ENCODE assay signal across 16 cellular contexts in genomic region chr17:77467513-77467912, GRCh38.
DNase-seq lines count a peak whose midpoint lies in the region; ATAC-seq and TF ChIP-seq lines count a peak whose summit lies in the region.
"Had no signal": no experiment of that assay in that cellular context is flagged by ENCODE, and none has a peak within 500 bp of the region (broad histone marks: within the 10 kb centered on the region; RNA-seq: fewer than 3 reads in every experiment).

No MANE protein-coding gene starts in this region.

- H3K27me3 Mint-ChIP-seq in GM23338 (ENCODE audit: insufficient read depth, low read depth, poor library complexity), result peaks cover 39% of the 10 kb centered on the region
- no peaks in the 10 kb centered on the region for H3K27me3 Mint-ChIP-seq in activated B cell treated with CpG ODN at 0.5 μM for 24 hours
- H3K27me3 Mint-ChIP-seq in progenitor cell of endocrine pancreas, result no peaks in the 10 kb centered on the region

- peaks cover 9% of the 10 kb centered on the region for H3K9me2 ChIP-seq in GM23338 (ENCODE audit: insufficient read depth)

- H3K27ac ChIP-seq in GM23338 (ENCODE audit: low read depth), result no peak overlapping the region
- H3K27ac ChIP-seq: right lobe of liver had no signal

- POLR2A ChIA-PET in activated B cell treated with CpG ODN at 0.5 μM for 24 hours (lab: Charles Lee), result interaction anchor here (2.4 to 13.6 kb wide), 2 partner anchors 24 to 38 kb away, joined by 34 to 831 read pairs; no protein-coding TSS in a partner anchor

- H3K4me1 Mint-ChIP-seq in GM23338, result peaks cover 79% of the 10 kb centered on the region
- H3K4me1 Mint-ChIP-seq in activated B cell treated with CpG ODN at 0.5 μM for 24 hours, result peaks cover 95% of the 10 kb centered on the region
- peaks cover 59% of the 10 kb centered on the region for H3K4me1 Mint-ChIP-seq in progenitor cell of endocrine pancreas (ENCODE audit: low read depth)

- ATAC-seq in GM23338 (no peak), activated B cell treated with CpG ODN at 0.5 μM for 24 hours (ENCODE audit: low read depth) (no peak), left cardiac atrium (no peak)
- ATAC-seq: right lobe of liver had no signal

- no peak for TF ChIP-seq CTCF in GM23338 (conservative IDR thresholded peaks at IDR 0.05; ENCODE audit: low read depth in 2 of 2)
- TF ChIP-seq CTCF in activated B cell treated with CpG ODN at 0.5 μM for 24 hours (IDR thresholded peaks at IDR 0.05), result no peak
- no peak for TF ChIP-seq CTCF in progenitor cell of endocrine pancreas (IDR thresholded peaks at IDR 0.05; ENCODE audit: unreplicated experiment)

- no peak overlapping the region for H3K4me3 ChIP-seq in GM23338
- H3K4me3 ChIP-seq: right lobe of liver had no signal

- CTCF ChIA-PET in activated B cell treated with CpG ODN at 0.5 μM for 24 hours (lab: Charles Lee), result no interaction called here

- H3K36me3 Mint-ChIP-seq in GM23338 (ENCODE audit: low read depth) (peaks cover 47% of the 10 kb centered on the region), activated B cell treated with CpG ODN at 0.5 μM for 24 hours (ENCODE audit: low read depth) (peaks cover 54% of the 10 kb centered on the region), progenitor cell of endocrine pancreas (ENCODE audit: insufficient read depth) (peaks cover 12% of the 10 kb centered on the region)

- peaks cover 58% of the 10 kb centered on the region for H3K4me1 ChIP-seq in GM23338 (ENCODE audit: insufficient read depth)

- H3K27me3 ChIP-seq in GM23338 (ENCODE audit: insufficient read depth), result no peaks in the 10 kb centered on the region
- H3K27me3 ChIP-seq: right lobe of liver had no signal

- H3F3A ChIP-seq in GM23338 (replicated peaks; ENCODE audit: low read depth), result peaks cover 38% of the 10 kb centered on the region

- H3K4me3 Mint-ChIP-seq in GM23338, result no peak overlapping the region; the same call in 2 of the 3 replicates
- no peak overlapping the region for H3K4me3 Mint-ChIP-seq in activated B cell treated with CpG ODN at 0.5 μM for 24 hours
- H3K4me3 Mint-ChIP-seq in progenitor cell of endocrine pancreas (ENCODE audit: low read depth), result no peak overlapping the region

- H3K79me2 ChIP-seq in GM23338 (replicated peaks; ENCODE audit: insufficient read depth), result peaks cover 77% of the 10 kb centered on the region

- H3K27ac Mint-ChIP-seq in GM23338 (peak overlapping the region; percentile 74), activated B cell treated with CpG ODN at 0.5 μM for 24 hours (peak overlapping the region; percentile 93), progenitor cell of endocrine pancreas (peak overlapping the region; percentile 52)

- H2AFZ ChIP-seq in GM23338, result no peak overlapping the region

- H3K9me3 Mint-ChIP-seq in GM23338, result no peaks in the 10 kb centered on the region; the same call in 2 of the 3 replicates
- no peaks in the 10 kb centered on the region for H3K9me3 Mint-ChIP-seq in activated B cell treated with CpG ODN at 0.5 μM for 24 hours
- H3K9me3 Mint-ChIP-seq in progenitor cell of endocrine pancreas (ENCODE audit: low read depth), result peaks cover 3% of the 10 kb centered on the region

- intact Hi-C loops in activated B cell treated with CpG ODN at 0.5 μM for 24 hours (cut with micrococcal nuclease), result loop anchor here (10.0 kb wide), 3 partner anchors 323 to 743 kb away; partner anchors contain the start of genes JMJD6, METTL23 and SEC14L1
- intact Hi-C loops in left cardiac atrium (cut with DNase I), result no loop called here

- H3K36me3 ChIP-seq in GM23338 (ENCODE audit: insufficient read depth), result no peaks in the 10 kb centered on the region
- H3K36me3 ChIP-seq: right lobe of liver had no signal

- no peak for DNase-seq in GM23338 (ENCODE audit: low spot score)
- DNase-seq in activated B cell treated with CpG ODN at 0.5 μM for 24 hours, result no peak
- peak; percentile 20 for DNase-seq in left cardiac atrium
- no peak for DNase-seq in progenitor cell of endocrine pancreas (ENCODE audit: low spot score, unreplicated experiment)
- no peak for DNase-seq in NCI-H526 treated with DMSO at 0.1 percent for 48 hours (lab: John Stamatoyannopoulos, UW)
- no peak for DNase-seq in T-helper 1 cell
- DNase-seq in dermis blood vessel endothelial cell, result no peak
- DNase-seq in hippocampal formation (lab: John Stamatoyannopoulos, UW), result no peak
- DNase-seq: activated CD8-positive, alpha-beta memory T cell treated with anti-CD3 and anti-CD28 coated beads for 24 hours; cortex of kidney; Kasumi-1; NCI-H187 treated with DMSO at 0.1 percent for 48 hours; NCI-H69; SHP77; T-helper 9 cell had no signal

- peak overlapping the region; percentile 81; the same call in 1 of the 2 replicates for H3K4me2 ChIP-seq in GM23338

- no peaks in the 10 kb centered on the region; the same call in 1 of the 2 replicates for H4K20me1 ChIP-seq in GM23338 (replicated peaks; ENCODE audit: insufficient read depth)

TF ChIP-seq in GM23338, 12 proteins besides CTCF, POLR2A, EP300 and RAD21:
- TF ChIP-seq POLR2AphosphoS5 (IDR thresholded peaks at IDR 0.05; ENCODE audit: low read depth) (no peak), CREB1 (CRISPR knock-in tag; IDR thresholded peaks at IDR 0.05; ENCODE audit: low read depth) (no peak), EZH2 (IDR thresholded peaks at IDR 0.05; ENCODE audit: low read depth, unreplicated experiment) (no peak), JUNB (IDR thresholded peaks at IDR 0.05; ENCODE audit: unreplicated experiment) (no peak), EZH2phosphoT487 (IDR thresholded peaks at IDR 0.05; ENCODE audit: unreplicated experiment) (no peak), ZNF331 (CRISPR knock-in tag; IDR thresholded peaks at IDR 0.05; ENCODE audit: low read depth) (no peak), NANOG (IDR thresholded peaks at IDR 0.05; ENCODE audit: borderline replicate concordance) (no peak)
- TF ChIP-seq, protein P1, sequence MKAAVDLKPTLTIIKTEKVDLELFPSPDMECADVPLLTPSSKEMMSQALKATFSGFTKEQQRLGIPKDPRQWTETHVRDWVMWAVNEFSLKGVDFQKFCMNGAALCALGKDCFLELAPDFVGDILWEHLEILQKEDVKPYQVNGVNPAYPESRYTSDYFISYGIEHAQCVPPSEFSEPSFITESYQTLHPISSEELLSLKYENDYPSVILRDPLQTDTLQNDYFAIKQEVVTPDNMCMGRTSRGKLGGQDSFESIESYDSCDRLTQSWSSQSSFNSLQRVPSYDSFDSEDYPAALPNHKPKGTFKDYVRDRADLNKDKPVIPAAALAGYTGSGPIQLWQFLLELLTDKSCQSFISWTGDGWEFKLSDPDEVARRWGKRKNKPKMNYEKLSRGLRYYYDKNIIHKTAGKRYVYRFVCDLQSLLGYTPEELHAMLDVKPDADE (IDR thresholded peaks at IDR 0.05), result no peak
- TF ChIP-seq, protein P2, sequence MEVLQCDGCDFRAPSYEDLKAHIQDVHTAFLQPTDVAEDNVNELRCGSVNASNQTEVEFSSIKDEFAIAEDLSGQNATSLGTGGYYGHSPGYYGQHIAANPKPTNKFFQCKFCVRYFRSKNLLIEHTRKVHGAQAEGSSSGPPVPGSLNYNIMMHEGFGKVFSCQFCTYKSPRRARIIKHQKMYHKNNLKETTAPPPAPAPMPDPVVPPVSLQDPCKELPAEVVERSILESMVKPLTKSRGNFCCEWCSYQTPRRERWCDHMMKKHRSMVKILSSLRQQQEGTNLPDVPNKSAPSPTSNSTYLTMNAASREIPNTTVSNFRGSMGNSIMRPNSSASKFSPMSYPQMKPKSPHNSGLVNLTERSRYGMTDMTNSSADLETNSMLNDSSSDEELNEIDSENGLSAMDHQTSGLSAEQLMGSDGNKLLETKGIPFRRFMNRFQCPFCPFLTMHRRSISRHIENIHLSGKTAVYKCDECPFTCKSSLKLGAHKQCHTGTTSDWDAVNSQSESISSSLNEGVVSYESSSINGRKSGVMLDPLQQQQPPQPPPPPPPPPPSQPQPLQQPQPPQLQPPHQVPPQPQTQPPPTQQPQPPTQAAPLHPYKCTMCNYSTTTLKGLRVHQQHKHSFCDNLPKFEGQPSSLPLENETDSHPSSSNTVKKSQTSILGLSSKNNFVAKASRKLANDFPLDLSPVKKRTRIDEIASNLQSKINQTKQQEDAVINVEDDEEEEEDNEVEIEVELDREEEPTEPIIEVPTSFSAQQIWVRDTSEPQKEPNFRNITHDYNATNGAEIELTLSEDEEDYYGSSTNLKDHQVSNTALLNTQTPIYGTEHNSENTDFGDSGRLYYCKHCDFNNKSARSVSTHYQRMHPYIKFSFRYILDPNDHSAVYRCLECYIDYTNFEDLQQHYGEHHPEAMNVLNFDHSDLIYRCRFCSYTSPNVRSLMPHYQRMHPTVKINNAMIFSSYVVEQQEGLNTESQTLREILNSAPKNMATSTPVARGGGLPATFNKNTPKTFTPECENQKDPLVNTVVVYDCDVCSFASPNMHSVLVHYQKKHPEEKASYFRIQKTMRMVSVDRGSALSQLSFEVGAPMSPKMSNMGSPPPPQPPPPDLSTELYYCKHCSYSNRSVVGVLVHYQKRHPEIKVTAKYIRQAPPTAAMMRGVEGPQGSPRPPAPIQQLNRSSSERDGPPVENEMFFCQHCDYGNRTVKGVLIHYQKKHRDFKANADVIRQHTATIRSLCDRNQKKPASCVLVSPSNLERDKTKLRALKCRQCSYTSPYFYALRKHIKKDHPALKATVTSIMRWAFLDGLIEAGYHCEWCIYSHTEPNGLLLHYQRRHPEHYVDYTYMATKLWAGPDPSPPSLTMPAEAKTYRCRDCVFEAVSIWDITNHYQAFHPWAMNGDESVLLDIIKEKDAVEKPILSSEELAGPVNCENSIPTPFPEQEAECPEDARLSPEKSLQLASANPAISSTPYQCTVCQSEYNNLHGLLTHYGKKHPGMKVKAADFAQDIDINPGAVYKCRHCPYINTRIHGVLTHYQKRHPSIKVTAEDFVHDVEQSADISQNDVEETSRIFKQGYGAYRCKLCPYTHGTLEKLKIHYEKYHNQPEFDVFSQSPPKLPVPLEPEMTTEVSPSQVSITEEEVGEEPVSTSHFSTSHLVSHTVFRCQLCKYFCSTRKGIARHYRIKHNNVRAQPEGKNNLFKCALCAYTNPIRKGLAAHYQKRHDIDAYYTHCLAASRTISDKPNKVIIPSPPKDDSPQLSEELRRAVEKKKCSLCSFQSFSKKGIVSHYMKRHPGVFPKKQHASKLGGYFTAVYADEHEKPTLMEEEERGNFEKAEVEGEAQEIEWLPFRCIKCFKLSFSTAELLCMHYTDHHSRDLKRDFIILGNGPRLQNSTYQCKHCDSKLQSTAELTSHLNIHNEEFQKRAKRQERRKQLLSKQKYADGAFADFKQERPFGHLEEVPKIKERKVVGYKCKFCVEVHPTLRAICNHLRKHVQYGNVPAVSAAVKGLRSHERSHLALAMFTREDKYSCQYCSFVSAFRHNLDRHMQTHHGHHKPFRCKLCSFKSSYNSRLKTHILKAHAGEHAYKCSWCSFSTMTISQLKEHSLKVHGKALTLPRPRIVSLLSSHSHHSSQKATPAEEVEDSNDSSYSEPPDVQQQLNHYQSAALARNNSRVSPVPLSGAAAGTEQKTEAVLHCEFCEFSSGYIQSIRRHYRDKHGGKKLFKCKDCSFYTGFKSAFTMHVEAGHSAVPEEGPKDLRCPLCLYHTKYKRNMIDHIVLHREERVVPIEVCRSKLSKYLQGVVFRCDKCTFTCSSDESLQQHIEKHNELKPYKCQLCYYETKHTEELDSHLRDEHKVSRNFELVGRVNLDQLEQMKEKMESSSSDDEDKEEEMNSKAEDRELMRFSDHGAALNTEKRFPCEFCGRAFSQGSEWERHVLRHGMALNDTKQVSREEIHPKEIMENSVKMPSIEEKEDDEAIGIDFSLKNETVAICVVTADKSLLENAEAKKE (CRISPR knock-in tag; IDR thresholded peaks at IDR 0.05), result no peak
